Comparison of ENCODE assay signal across 24 cellular contexts in the genomic region with DNA sequence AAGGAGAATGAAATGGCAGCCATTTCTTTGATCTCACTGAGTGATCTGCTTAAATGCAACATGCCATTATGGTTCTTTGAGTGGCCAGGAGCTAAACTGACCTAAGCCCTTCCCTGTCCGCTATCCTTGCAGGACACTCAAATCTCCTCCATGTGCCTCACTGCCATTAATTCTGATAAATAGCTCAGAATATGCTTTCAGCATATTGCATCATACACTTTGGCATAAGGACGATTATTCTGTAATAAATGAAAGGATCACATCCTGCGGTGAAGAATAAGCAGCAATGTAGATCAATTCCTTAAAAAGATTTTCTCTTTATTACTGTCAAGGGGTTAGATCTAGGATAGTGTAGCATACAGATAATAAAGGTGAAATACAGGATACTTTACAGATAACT.
DNase-seq lines count a peak whose midpoint lies in the region; ATAC-seq, FAIRE-seq and TF ChIP-seq lines count a peak whose summit lies in the region.
"Had no signal": no experiment of that assay in that cellular context is flagged by ENCODE, and none has a peak within 500 bp of the region (broad histone marks: within the 10 kb centered on the region; RNA-seq: fewer than 3 reads in every experiment).

No MANE protein-coding gene starts in this region.

- H3K79me2 ChIP-seq in GM23338 (replicated peaks; ENCODE audit: insufficient read depth) (no peaks in the 10 kb centered on the region), mesendoderm (ENCODE audit: control insufficient read depth, insufficient read depth, low read length) (no peaks in the 10 kb centered on the region)

- H3K4me1 Mint-ChIP-seq in GM23338 = no peaks in the 10 kb centered on the region
- H3K4me1 Mint-ChIP-seq: B cell, CD14-positive monocyte, IgD-negative memory B cell had no signal

- H3K36me3 ChIP-seq in A673 (ENCODE audit: insufficient read depth, low read length, poor library complexity, severe bottlenecking) (no peaks in the 10 kb centered on the region), GM23338 (ENCODE audit: insufficient read depth) (no peaks in the 10 kb centered on the region), SK-N-MC (ENCODE audit: insufficient read depth, low read length) (no peaks in the 10 kb centered on the region), small intestine (ENCODE audit: control insufficient read depth in 2 of 2, insufficient read depth in 2 of 2, low read length in 2 of 2) (no peaks in the 10 kb centered on the region), mesendoderm (ENCODE audit: control insufficient read depth, insufficient read depth, low read length) (no peaks in the 10 kb centered on the region)

- H3K4me2 ChIP-seq in GM23338 (no peak overlapping the region), mesendoderm (ENCODE audit: low read length) (no peak overlapping the region)

- H4K5ac ChIP-seq in mesendoderm (ENCODE audit: low read length) = no peak overlapping the region

- WGBS in small intestine, 3 donors = 76 to 83% (median 81%) methylated on average over 3 of the region's 3 CpGs
- WGBS in mesendoderm (ENCODE audit: extremely low coverage, insufficient coverage, low lambda C conversion rate) = no CpG with 5 or more reads among the region's 3 CpGs

- peaks cover 10% of the 10 kb centered on the region for H3K4me1 ChIP-seq in A673 (ENCODE audit: insufficient read depth, low read length, poor library complexity, severe bottlenecking)
- H3K4me1 ChIP-seq in GM23338 (ENCODE audit: insufficient read depth) = no peaks in the 10 kb centered on the region
- no peaks in the 10 kb centered on the region for H3K4me1 ChIP-seq in small intestine (ENCODE audit: control insufficient read depth in 2 of 2, insufficient read depth in 1 of 2, low read depth in 1 of 2, low read length in 1 of 2)
- H3K4me1 ChIP-seq in mesendoderm (ENCODE audit: control insufficient read depth, low read depth, low read length) = no peaks in the 10 kb centered on the region

- no peaks in the 10 kb centered on the region for H4K20me1 ChIP-seq in GM23338 (replicated peaks; ENCODE audit: insufficient read depth)

- peaks cover 3% of the 10 kb centered on the region; the same call in 2 of the 3 replicates for H3K36me3 Mint-ChIP-seq in GM23338 (ENCODE audit: low read depth)
- H3K36me3 Mint-ChIP-seq: CD14-positive monocyte had no signal

- CTCF ChIA-PET in A673 (lab: Charles Lee) = no interaction called here

- H4K8ac ChIP-seq in mesendoderm (ENCODE audit: low read depth, low read length) = no peak overlapping the region

- H2BK15ac ChIP-seq in mesendoderm (replicated peaks; ENCODE audit: low read depth) = no peak overlapping the region

- H2AFZ ChIP-seq in GM23338 = 0 out of 2 replicates have a peak overlapping the region, but pooled peaks have one; percentile 13

- ATAC-seq in GM23338 (no peak), SK-N-SH treated with all-trans-retinoic acid at 6 μM for 48 hours (no peak)
- ATAC-seq: PC-3 had no signal

- no peak overlapping the region for H3K23ac ChIP-seq in mesendoderm (ENCODE audit: low read length)

- FAIRE-seq in small intestine (lab: Jason Lieb, UNC) = no peak
- FAIRE-seq: D721Med, H54, HTR-8/SVneo had no signal

- peak; percentile 20 for DNase-seq in A673 (ENCODE audit: low spot score)
- no peak for DNase-seq in GM23338 (ENCODE audit: low spot score)
- DNase-seq in SK-N-MC (ENCODE audit: low read depth, low spot score) = no peak
- peak; percentile 43 for DNase-seq in fibroblast of the conjunctiva (ENCODE audit: low read depth)
- no peak for DNase-seq in small intestine
- DNase-seq in SHP77 (lab: John Stamatoyannopoulos, UW) = no peak
- no peak for DNase-seq in mesendoderm
- DNase-seq: DMS53, GDM1, HFFc6, Kasumi-1, NCI-H1417, NCI-H1694 treated with DMSO at 0.1 percent for 48 hours, NCI-H2081 treated with DMSO at 0.1 percent for 48 hours, NCI-H526 treated with DMSO at 0.1 percent for 48 hours, PC-3, Right ventricle myocardium superior had no signal

- intact Hi-C loops in A673 (cut with micrococcal nuclease; ENCODE audit: unreplicated experiment) = no loop called here

- TF ChIP-seq CTCF in A673 (conservative IDR thresholded peaks at IDR 0.05; ENCODE audit: low read depth, low read length) (no peak), GM23338 (conservative IDR thresholded peaks at IDR 0.05; ENCODE audit: low read depth in 2 of 2) (no peak)

- H3K9me3 ChIP-seq in A673 (ENCODE audit: low read depth, low read length, poor library complexity, severe bottlenecking) (peaks cover 6% of the 10 kb centered on the region), SK-N-MC (ENCODE audit: low read depth, low read length) (no peaks in the 10 kb centered on the region), small intestine (ENCODE audit: control insufficient read depth, low read depth) (no peaks in the 10 kb centered on the region)

- H3K4me3 ChIP-seq in A673 (ENCODE audit: low read depth, low read length, poor library complexity, severe bottlenecking) = no peak overlapping the region
- H3K4me3 ChIP-seq in GM23338 = no peak overlapping the region
- peak overlapping the region; percentile 42 for H3K4me3 ChIP-seq in SK-N-MC
- no peak overlapping the region for H3K4me3 ChIP-seq in small intestine (ENCODE audit: low read depth in 1 of 2, low read length in 2 of 2)
- no peak overlapping the region for H3K4me3 ChIP-seq in mesendoderm (ENCODE audit: low read length)

- no peak overlapping the region for H3K56ac ChIP-seq in mesendoderm (ENCODE audit: low read length)

- H2BK5ac ChIP-seq in mesendoderm (ENCODE audit: low read length) = no peak overlapping the region

- no peak overlapping the region for H2AK5ac ChIP-seq in mesendoderm (ENCODE audit: low read length)

- H3K9me3 Mint-ChIP-seq in GM23338 = peaks cover 21% of the 10 kb centered on the region

- POLR2A ChIA-PET in A673 (lab: Charles Lee; ENCODE audit: low non-redundant PET) = interaction anchor here (0.6 kb wide), 1 partner anchor 235 kb away, joined by 6 read pairs; no protein-coding TSS in a partner anchor

- H2BK120ac ChIP-seq in mesendoderm (ENCODE audit: low read depth, low read length) = no peak overlapping the region

- no peaks in the 10 kb centered on the region for H3K79me1 ChIP-seq in mesendoderm (ENCODE audit: low read length)

- no peaks in the 10 kb centered on the region for H3K27me3 Mint-ChIP-seq in GM23338 (ENCODE audit: insufficient read depth, low read depth, poor library complexity)
- H3K27me3 Mint-ChIP-seq: IgD-negative memory B cell had no signal

- BruUV-seq in A673 (replicated peaks; lab: Mats Ljungman, UMichigan) = no TSS peak

- H3K4ac ChIP-seq in mesendoderm (ENCODE audit: low read depth, low read length) = no peak overlapping the region

- no peak overlapping the region for H3K4me3 Mint-ChIP-seq in GM23338
- H3K4me3 Mint-ChIP-seq: B cell, CD14-positive monocyte, HFFc6, IgD-negative memory B cell had no signal

- H3K9ac ChIP-seq in SK-N-MC (ENCODE audit: insufficient read length) (peak overlapping the region; percentile 31), mesendoderm (ENCODE audit: low read length) (no peak overlapping the region)

- no peaks in the 10 kb centered on the region for H3K27me3 ChIP-seq in A673 (replicated peaks; ENCODE audit: insufficient read depth, low read depth, low read length, poor library complexity)
- H3K27me3 ChIP-seq in GM23338 (ENCODE audit: insufficient read depth) = no peaks in the 10 kb centered on the region
- H3K27me3 ChIP-seq in small intestine (ENCODE audit: control insufficient read depth in 2 of 2, insufficient read depth in 2 of 2, low read length in 2 of 2) = no peaks in the 10 kb centered on the region
- H3K27me3 ChIP-seq in mesendoderm (ENCODE audit: insufficient read depth, low read length, poor library complexity) = no peaks in the 10 kb centered on the region

- peak overlapping the region; percentile 37 for H3K27ac ChIP-seq in A673 (ENCODE audit: low read depth, low read length, poor library complexity, severe bottlenecking)
- no peak overlapping the region for H3K27ac ChIP-seq in GM23338 (ENCODE audit: low read depth)
- H3K27ac ChIP-seq in SK-N-MC = peak overlapping the region; percentile 90
- no peak overlapping the region for H3K27ac ChIP-seq in small intestine (ENCODE audit: low read depth in 1 of 2, low read length in 1 of 2)
- H3K27ac ChIP-seq in mesendoderm (ENCODE audit: low read depth, low read length) = no peak overlapping the region

- H3K9me2 ChIP-seq in GM23338 (ENCODE audit: insufficient read depth) = no peaks in the 10 kb centered on the region

- H3K27ac Mint-ChIP-seq in GM23338 = no peak overlapping the region
- H3K27ac Mint-ChIP-seq: B cell, CD14-positive monocyte, HFFc6, IgD-negative memory B cell had no signal

- H3K18ac ChIP-seq in mesendoderm (ENCODE audit: low read length) = no peak overlapping the region

- no peaks in the 10 kb centered on the region for H3F3A ChIP-seq in GM23338 (replicated peaks; ENCODE audit: low read depth)

TF ChIP-seq in GM23338, 12 proteins besides CTCF, POLR2A, EP300 and RAD21 (continues in another document):
- no peak for TF ChIP-seq STAT1 (IDR thresholded peaks at IDR 0.05; ENCODE audit: unreplicated experiment)
- TF ChIP-seq NANOG (IDR thresholded peaks at IDR 0.05; ENCODE audit: borderline replicate concordance) = no peak

TF ChIP-seq in SK-N-SH treated with all-trans-retinoic acid at 6 μM for 48 hours, 23 proteins besides CTCF, POLR2A, EP300 and RAD21:
- TF ChIP-seq, protein P1, sequence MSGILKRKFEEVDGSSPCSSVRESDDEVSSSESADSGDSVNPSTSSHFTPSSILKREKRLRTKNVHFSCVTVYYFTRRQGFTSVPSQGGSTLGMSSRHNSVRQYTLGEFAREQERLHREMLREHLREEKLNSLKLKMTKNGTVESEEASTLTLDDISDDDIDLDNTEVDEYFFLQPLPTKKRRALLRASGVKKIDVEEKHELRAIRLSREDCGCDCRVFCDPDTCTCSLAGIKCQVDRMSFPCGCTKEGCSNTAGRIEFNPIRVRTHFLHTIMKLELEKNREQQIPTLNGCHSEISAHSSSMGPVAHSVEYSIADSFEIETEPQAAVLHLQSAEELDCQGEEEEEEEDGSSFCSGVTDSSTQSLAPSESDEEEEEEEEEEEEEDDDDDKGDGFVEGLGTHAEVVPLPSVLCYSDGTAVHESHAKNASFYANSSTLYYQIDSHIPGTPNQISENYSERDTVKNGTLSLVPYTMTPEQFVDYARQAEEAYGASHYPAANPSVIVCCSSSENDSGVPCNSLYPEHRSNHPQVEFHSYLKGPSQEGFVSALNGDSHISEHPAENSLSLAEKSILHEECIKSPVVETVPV (CRISPR knock-in tag; IDR thresholded peaks at IDR 0.05) = no peak
- no peak for TF ChIP-seq ISL1 (CRISPR knock-in tag; IDR thresholded peaks at IDR 0.05)
- TF ChIP-seq TCF4 (CRISPR knock-in tag; IDR thresholded peaks at IDR 0.05; ENCODE audit: borderline replicate concordance) = no peak

Comparison
In these comparisons a context has a peak if more than half of its experiments do, and no peak if none do; other contexts are left out.
1. DNase-seq: peak in A673 (single experiment) and fibroblast of the conjunctiva (single experiment); none in GM23338 (single experiment), SK-N-MC (single experiment), small intestine (single experiment), SHP77 (0 of 2) and mesendoderm (single experiment).
2. H3K27ac ChIP-seq: peak in A673 (single experiment) and SK-N-MC (single experiment); none in GM23338 (single experiment), small intestine (0 of 2) and mesendoderm (single experiment).